35 cellular contexts compared by ENCODE assay signal in genomic region chr19:45872095-45872919, GRCh38. TPM values are rescaled to one million over a fixed set of nuclear protein-coding genes. Genes with fewer than 3 reads are reported as not detected.
"Had no signal": no experiment of that assay in that cellular context is flagged by ENCODE, and none has a peak within 500 bp of the region (broad histone marks: within the 10 kb centered on the region; RNA-seq: fewer than 3 reads in every experiment).

No MANE protein-coding gene starts in this region.

- H3K9me3 ChIP-seq: neutrophil, ovary, psoas muscle, spleen, suprapubic skin, testis, tibial artery, transverse colon, upper lobe of right lung, uterus had no signal

- H3K27me3 ChIP-seq: ovary, suprapubic skin, testis, tibial artery, transverse colon, upper lobe of right lung, uterus had no signal

- H2AFZ ChIP-seq: parathyroid adenoma had no signal

- H3K27ac ChIP-seq: neutrophil, ovary, parathyroid adenoma, psoas muscle, skin epidermis, spleen, suprapubic skin, testis, tibial artery, transverse colon, upper lobe of right lung, uterus had no signal

- H3K4me2 ChIP-seq: smooth muscle cell had no signal

- DNase-seq: naive B cell; naive thymus-derived CD8-positive, alpha-beta T cell; nephron progenitor cell; nucleus accumbens; ovary; posterior cingulate gyrus; psoas muscle; spleen; stimulated activated CD4-positive, alpha-beta T cell treated with anti-CD3 and anti-CD28 coated beads, Interleukin-12 subunit alpha, Interleukin-12 subunit beta, amount 100 ng/mL, for 4 hours; stimulated activated CD4-positive, alpha-beta T cell treated with anti-CD3 and anti-CD28 coated beads, Interleukin-1b, Interleukin-23, amount 100 ng/mL, for 48 hours; stimulated activated CD4-positive, alpha-beta T cell treated with anti-CD3 and anti-CD28 coated beads, Interleukin-4, amount 100 ng/mL, for 1 hour; stimulated activated CD4-positive, alpha-beta T cell treated with anti-CD3 and anti-CD28 coated beads, Interleukin-4, amount 100 ng/mL, for 4 hours; stimulated activated CD8-positive, alpha-beta memory T cell treated with anti-CD3 and anti-CD28 coated beads, Interleukin-4, amount 100 ng/mL, for 48 hours; stimulated activated naive CD4-positive, alpha-beta T cell; stimulated activated naive CD8-positive, alpha-beta T cell treated with anti-CD3 and anti-CD28 coated beads, Interleukin-15, amount 100 ng/mL, for 72 hours; stimulated activated naive CD8-positive, alpha-beta T cell treated with anti-CD3 and anti-CD28 coated beads, Interleukin-15, Interleukin-2, amounts not matched to agents 100 U/mL and 50 U/mL, for 24 hours; substantia nigra; testis; tibial artery; transverse colon; upper lobe of right lung; uterus had no signal

- H3K4me3 ChIP-seq: ovary, psoas muscle, skin epidermis, smooth muscle cell, spleen, suprapubic skin, testis, tibial artery, transverse colon, upper lobe of right lung, uterus had no signal

- H3K9ac ChIP-seq: parathyroid adenoma had no signal

- H3K79me2 ChIP-seq: parathyroid adenoma had no signal

- H3K36me3 ChIP-seq: neutrophil, ovary, spleen, suprapubic skin, tibial artery, transverse colon, upper lobe of right lung, uterus had no signal

- ATAC-seq: naive thymus-derived CD8-positive, alpha-beta T cell; natural killer cell treated with Interleukin-12 subunit alpha and Interleukin-12 subunit beta and Interleukin-15 and Interleukin-18, amount 100 ng/mL, for 72 hours; psoas muscle; sciatic nerve; stimulated activated memory B cell treated with anti-CD40 and anti-IgM and Interleukin-4, amounts not matched to agents 10 μg/mL and 1 μg/mL and 100 μg/mL, for 72 hours; stimulated activated naive CD8-positive, alpha-beta T cell treated with anti-CD3 and anti-CD28 coated beads, Interleukin-15, amount 100 ng/mL, for 72 hours; stimulated activated naive CD8-positive, alpha-beta T cell treated with anti-CD3 and anti-CD28 coated beads, Interleukin-15, Interleukin-2, amounts not matched to agents 100 U/mL and 50 U/mL, for 24 hours; upper lobe of right lung had no signal

- H3K4me1 ChIP-seq: parathyroid adenoma, psoas muscle, uterus had no signal

RNA-seq across cellular contexts. Expression of gene FOXA3, which starts 8.2 kb away (rescaled TPM):
- total RNA-seq: naive thymus-derived CD8-positive, alpha-beta T cell; neural crest cell; psoas muscle; sciatic nerve; urinary bladder; uterus had no signal
- polyA plus RNA-seq: naive thymus-derived CD8-positive, alpha-beta T cell had no signal

RNA-seq across cellular contexts. Expression of gene NANOS2, which starts 42.3 kb away (rescaled TPM):
- total RNA-seq: naive thymus-derived CD8-positive, alpha-beta T cell; natural killer cell treated with Interleukin-12 subunit alpha and Interleukin-12 subunit beta and Interleukin-15 and Interleukin-18, amount 100 ng/mL, for 72 hours; neural crest cell; omental fat pad; ovary; progenitor cell of endocrine pancreas; psoas muscle; renal cortical epithelial cell; sciatic nerve; smooth muscle cell; spleen; suprapubic skin; transverse colon; upper lobe of right lung; urinary bladder; uterus had no signal
- polyA plus RNA-seq: naive thymus-derived CD8-positive, alpha-beta T cell; ovary; psoas muscle; smooth muscle cell; spleen; urinary bladder had no signal
